2 cellular contexts compared by ENCODE assay signal in the genomic region with DNA sequence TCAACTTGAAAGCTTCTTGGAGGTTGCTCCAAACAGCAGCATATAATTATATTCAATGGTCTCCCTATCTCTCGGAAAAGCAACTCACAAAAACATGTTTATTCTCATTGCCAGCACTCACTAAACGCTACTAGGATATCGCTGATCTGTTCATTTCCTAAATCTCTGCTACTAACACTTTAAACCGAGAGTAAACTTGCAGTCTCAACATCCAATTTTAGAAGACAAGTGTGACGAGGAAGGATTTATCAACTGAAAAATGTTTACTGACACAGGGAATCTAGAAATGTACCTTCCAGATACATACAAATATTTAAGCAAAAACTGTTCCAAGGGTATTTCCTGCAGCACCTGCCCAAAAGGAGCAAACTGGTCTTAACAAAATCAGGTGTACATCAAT.
A peak's percentile ranks its signal among the peaks of the same experiment; 100 is the strongest.
TF ChIP-seq lines count a peak whose summit lies in the region.

No MANE protein-coding gene starts in this region.

TF ChIP-seq in GM23338, 12 proteins besides CTCF, POLR2A, EP300 and RAD21 (continues in another document):
- TF ChIP-seq NANOG (IDR thresholded peaks at IDR 0.05; ENCODE audit: borderline replicate concordance) (no peak), ZNF114 (CRISPR knock-in tag; IDR thresholded peaks at IDR 0.05) (no peak), STAT1 (IDR thresholded peaks at IDR 0.05; ENCODE audit: unreplicated experiment) (no peak), EZH2phosphoT487 (IDR thresholded peaks at IDR 0.05; ENCODE audit: unreplicated experiment) (no peak), EZH2 (IDR thresholded peaks at IDR 0.05; ENCODE audit: low read depth, unreplicated experiment) (no peak), JUNB (IDR thresholded peaks at IDR 0.05; ENCODE audit: unreplicated experiment) (no peak), CREB1 (CRISPR knock-in tag; IDR thresholded peaks at IDR 0.05; ENCODE audit: low read depth) (no peak), ZNF331 (CRISPR knock-in tag; IDR thresholded peaks at IDR 0.05; ENCODE audit: low read depth) (no peak)
- TF ChIP-seq, protein P1, sequence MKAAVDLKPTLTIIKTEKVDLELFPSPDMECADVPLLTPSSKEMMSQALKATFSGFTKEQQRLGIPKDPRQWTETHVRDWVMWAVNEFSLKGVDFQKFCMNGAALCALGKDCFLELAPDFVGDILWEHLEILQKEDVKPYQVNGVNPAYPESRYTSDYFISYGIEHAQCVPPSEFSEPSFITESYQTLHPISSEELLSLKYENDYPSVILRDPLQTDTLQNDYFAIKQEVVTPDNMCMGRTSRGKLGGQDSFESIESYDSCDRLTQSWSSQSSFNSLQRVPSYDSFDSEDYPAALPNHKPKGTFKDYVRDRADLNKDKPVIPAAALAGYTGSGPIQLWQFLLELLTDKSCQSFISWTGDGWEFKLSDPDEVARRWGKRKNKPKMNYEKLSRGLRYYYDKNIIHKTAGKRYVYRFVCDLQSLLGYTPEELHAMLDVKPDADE (IDR thresholded peaks at IDR 0.05), result no peak
- TF ChIP-seq, protein P2, sequence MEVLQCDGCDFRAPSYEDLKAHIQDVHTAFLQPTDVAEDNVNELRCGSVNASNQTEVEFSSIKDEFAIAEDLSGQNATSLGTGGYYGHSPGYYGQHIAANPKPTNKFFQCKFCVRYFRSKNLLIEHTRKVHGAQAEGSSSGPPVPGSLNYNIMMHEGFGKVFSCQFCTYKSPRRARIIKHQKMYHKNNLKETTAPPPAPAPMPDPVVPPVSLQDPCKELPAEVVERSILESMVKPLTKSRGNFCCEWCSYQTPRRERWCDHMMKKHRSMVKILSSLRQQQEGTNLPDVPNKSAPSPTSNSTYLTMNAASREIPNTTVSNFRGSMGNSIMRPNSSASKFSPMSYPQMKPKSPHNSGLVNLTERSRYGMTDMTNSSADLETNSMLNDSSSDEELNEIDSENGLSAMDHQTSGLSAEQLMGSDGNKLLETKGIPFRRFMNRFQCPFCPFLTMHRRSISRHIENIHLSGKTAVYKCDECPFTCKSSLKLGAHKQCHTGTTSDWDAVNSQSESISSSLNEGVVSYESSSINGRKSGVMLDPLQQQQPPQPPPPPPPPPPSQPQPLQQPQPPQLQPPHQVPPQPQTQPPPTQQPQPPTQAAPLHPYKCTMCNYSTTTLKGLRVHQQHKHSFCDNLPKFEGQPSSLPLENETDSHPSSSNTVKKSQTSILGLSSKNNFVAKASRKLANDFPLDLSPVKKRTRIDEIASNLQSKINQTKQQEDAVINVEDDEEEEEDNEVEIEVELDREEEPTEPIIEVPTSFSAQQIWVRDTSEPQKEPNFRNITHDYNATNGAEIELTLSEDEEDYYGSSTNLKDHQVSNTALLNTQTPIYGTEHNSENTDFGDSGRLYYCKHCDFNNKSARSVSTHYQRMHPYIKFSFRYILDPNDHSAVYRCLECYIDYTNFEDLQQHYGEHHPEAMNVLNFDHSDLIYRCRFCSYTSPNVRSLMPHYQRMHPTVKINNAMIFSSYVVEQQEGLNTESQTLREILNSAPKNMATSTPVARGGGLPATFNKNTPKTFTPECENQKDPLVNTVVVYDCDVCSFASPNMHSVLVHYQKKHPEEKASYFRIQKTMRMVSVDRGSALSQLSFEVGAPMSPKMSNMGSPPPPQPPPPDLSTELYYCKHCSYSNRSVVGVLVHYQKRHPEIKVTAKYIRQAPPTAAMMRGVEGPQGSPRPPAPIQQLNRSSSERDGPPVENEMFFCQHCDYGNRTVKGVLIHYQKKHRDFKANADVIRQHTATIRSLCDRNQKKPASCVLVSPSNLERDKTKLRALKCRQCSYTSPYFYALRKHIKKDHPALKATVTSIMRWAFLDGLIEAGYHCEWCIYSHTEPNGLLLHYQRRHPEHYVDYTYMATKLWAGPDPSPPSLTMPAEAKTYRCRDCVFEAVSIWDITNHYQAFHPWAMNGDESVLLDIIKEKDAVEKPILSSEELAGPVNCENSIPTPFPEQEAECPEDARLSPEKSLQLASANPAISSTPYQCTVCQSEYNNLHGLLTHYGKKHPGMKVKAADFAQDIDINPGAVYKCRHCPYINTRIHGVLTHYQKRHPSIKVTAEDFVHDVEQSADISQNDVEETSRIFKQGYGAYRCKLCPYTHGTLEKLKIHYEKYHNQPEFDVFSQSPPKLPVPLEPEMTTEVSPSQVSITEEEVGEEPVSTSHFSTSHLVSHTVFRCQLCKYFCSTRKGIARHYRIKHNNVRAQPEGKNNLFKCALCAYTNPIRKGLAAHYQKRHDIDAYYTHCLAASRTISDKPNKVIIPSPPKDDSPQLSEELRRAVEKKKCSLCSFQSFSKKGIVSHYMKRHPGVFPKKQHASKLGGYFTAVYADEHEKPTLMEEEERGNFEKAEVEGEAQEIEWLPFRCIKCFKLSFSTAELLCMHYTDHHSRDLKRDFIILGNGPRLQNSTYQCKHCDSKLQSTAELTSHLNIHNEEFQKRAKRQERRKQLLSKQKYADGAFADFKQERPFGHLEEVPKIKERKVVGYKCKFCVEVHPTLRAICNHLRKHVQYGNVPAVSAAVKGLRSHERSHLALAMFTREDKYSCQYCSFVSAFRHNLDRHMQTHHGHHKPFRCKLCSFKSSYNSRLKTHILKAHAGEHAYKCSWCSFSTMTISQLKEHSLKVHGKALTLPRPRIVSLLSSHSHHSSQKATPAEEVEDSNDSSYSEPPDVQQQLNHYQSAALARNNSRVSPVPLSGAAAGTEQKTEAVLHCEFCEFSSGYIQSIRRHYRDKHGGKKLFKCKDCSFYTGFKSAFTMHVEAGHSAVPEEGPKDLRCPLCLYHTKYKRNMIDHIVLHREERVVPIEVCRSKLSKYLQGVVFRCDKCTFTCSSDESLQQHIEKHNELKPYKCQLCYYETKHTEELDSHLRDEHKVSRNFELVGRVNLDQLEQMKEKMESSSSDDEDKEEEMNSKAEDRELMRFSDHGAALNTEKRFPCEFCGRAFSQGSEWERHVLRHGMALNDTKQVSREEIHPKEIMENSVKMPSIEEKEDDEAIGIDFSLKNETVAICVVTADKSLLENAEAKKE (CRISPR knock-in tag; IDR thresholded peaks at IDR 0.05), result no peak

TF ChIP-seq in K562, 482 proteins besides CTCF, POLR2A, EP300 and RAD21:
- TF ChIP-seq NR1H2 (CRISPR knock-in tag; IDR thresholded peaks at IDR 0.05), result no peak
- TF ChIP-seq ILF3 (IDR thresholded peaks at IDR 0.05; ENCODE audit: borderline replicate concordance), result 0 out of 2 replicates have a peak, but pooled peaks have one; percentile 58
